37 cellular contexts compared by ENCODE assay signal in the genomic region with DNA sequence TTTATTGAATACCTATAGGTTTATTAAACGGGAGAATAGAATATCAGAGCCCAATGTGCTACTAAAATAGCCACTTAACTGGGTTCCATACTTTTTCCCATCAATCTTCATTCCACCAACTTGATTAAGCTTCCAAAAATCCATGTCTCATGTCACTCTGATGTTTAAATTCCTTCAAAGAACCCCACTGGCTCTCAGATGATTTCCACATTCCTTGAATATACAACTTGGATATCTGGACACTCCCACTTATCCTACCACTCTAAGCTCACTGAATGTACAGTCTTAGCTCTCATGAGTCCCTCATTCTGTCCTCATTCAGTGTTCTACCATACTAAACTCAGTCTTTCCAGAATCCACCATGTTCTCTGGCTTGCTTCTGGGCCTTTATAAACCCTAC. TPM values are rescaled to one million over a fixed set of nuclear protein-coding genes. Genes with fewer than 3 reads are reported as not detected.
"Had no signal": no experiment of that assay in that cellular context is flagged by ENCODE, and none has a peak within 500 bp of the region (broad histone marks: within the 10 kb centered on the region; RNA-seq: fewer than 3 reads in every experiment).

No MANE protein-coding gene starts in this region.

- H3K27me3 ChIP-seq: brain microvascular endothelial cell had no signal

- H3K36me3 Mint-ChIP-seq: activated CD4-positive, alpha-beta memory T cell treated with anti-CD3 and anti-CD28 coated beads for 36 hours; activated CD8-positive, alpha-beta memory T cell treated with anti-CD3 and anti-CD28 coated beads, Interleukin-2, amount 10 ng/mL, durations not matched to agents 7 days and 5 days; activated naive CD4-positive, alpha-beta T cell treated with anti-CD3 and anti-CD28 coated beads, Interleukin-2, amount 10 ng/mL, durations not matched to agents 7 days and 5 days; activated naive CD8-positive, alpha-beta T cell had no signal

- H3K27ac ChIP-seq: brain microvascular endothelial cell, PC-9, RWPE1, VCaP had no signal

- H3K9me3 Mint-ChIP-seq: activated B cell treated with CpG ODN at 0.5 μM for 24 hours; activated CD4-positive, alpha-beta memory T cell treated with anti-CD3 and anti-CD28 coated beads for 36 hours; activated naive CD4-positive, alpha-beta T cell treated with anti-CD3 and anti-CD28 coated beads, Interleukin-2, amount 10 ng/mL, durations not matched to agents 7 days and 5 days had no signal

- ATAC-seq: activated CD8-positive, alpha-beta memory T cell treated with anti-CD3 and anti-CD28 coated beads, Interleukin-2, amount 10 ng/mL, durations not matched to agents 7 days and 5 days; activated naive CD8-positive, alpha-beta T cell treated with anti-CD3 and anti-CD28 coated beads, Interleukin-2, amount 50 U/mL, for 24 hours had no signal

- H2AFZ ChIP-seq: PC-9 had no signal

- H3K4me1 Mint-ChIP-seq: activated B cell treated with CpG ODN at 0.5 μM for 24 hours; activated CD8-positive, alpha-beta memory T cell treated with anti-CD3 and anti-CD28 coated beads, Interleukin-2, amount 10 ng/mL, durations not matched to agents 7 days and 5 days; activated naive CD4-positive, alpha-beta T cell treated with anti-CD3 and anti-CD28 coated beads, Interleukin-2, amount 10 ng/mL, durations not matched to agents 7 days and 5 days; activated naive CD8-positive, alpha-beta T cell treated with anti-CD3 and anti-CD28 coated beads, Interleukin-2, amount 50 U/mL, for 24 hours had no signal

- FAIRE-seq: RCC 7860 had no signal

- H3K27me3 Mint-ChIP-seq: activated B cell treated with CpG ODN at 0.5 μM for 24 hours; activated CD4-positive, alpha-beta memory T cell treated with anti-CD3 and anti-CD28 coated beads for 36 hours; activated CD8-positive, alpha-beta memory T cell treated with anti-CD3 and anti-CD28 coated beads, Interleukin-2, amount 10 ng/mL, durations not matched to agents 7 days and 5 days; activated naive CD4-positive, alpha-beta T cell treated with anti-CD3 and anti-CD28 coated beads, Interleukin-2, amount 10 ng/mL, durations not matched to agents 7 days and 5 days; activated naive CD8-positive, alpha-beta T cell; activated naive CD8-positive, alpha-beta T cell treated with anti-CD3 and anti-CD28 coated beads, Interleukin-2, amount 50 U/mL, for 24 hours had no signal

- H3K27ac Mint-ChIP-seq: activated B cell treated with CpG ODN at 0.5 μM for 24 hours; activated CD4-positive, alpha-beta memory T cell treated with anti-CD3 and anti-CD28 coated beads for 36 hours; activated CD8-positive, alpha-beta memory T cell treated with anti-CD3 and anti-CD28 coated beads, Interleukin-2, amount 10 ng/mL, durations not matched to agents 7 days and 5 days; activated naive CD4-positive, alpha-beta T cell treated with anti-CD3 and anti-CD28 coated beads, Interleukin-2, amount 10 ng/mL, durations not matched to agents 7 days and 5 days; activated naive CD8-positive, alpha-beta T cell; activated naive CD8-positive, alpha-beta T cell treated with anti-CD3 and anti-CD28 coated beads, Interleukin-2, amount 50 U/mL, for 24 hours had no signal

- H3K36me3 ChIP-seq: brain microvascular endothelial cell had no signal

- DNase-seq: activated B cell treated with CpG ODN at 0.5 μM for 24 hours; activated CD4-positive, alpha-beta memory T cell treated with anti-CD3 and anti-CD28 coated beads for 36 hours; activated CD4-positive, alpha-beta T cell treated with anti-CD3 and anti-CD28 coated beads for 4 hours; activated CD4-positive, alpha-beta T cell treated with anti-CD3 and anti-CD28 coated beads, Interleukin-2, amount 50 U/mL, for 1 hour; activated CD4-positive, CD25-positive, alpha-beta regulatory T cell treated with anti-CD3 and anti-CD28 coated beads, Interleukin-2, amount 50 U/mL, for 72 hours; activated CD8-positive, alpha-beta memory T cell treated with anti-CD3 and anti-CD28 coated beads, Interleukin-2, amount 10 ng/mL, durations not matched to agents 7 days and 5 days; activated CD8-positive, alpha-beta memory T cell treated with anti-CD3 and anti-CD28 coated beads, Interleukin-2, amount 50 U/mL, for 48 hours; activated effector memory CD4-positive, alpha-beta T cell treated with Interleukin-2 at 50 U/mL for 16 hours; activated naive CD4-positive, alpha-beta T cell treated with anti-CD3 and anti-CD28 coated beads, Interleukin-2, amount 10 ng/mL, durations not matched to agents 7 days and 5 days; activated naive CD8-positive, alpha-beta T cell treated with anti-CD3 and anti-CD28 coated beads, Interleukin-2, amount 50 U/mL, for 24 hours; activated T-cell treated with anti-CD3 and anti-CD28 coated beads, Interleukin-2, amount 50 U/mL, for 48 hours; anterior cingulate cortex; brain microvascular endothelial cell; central memory CD4-positive, alpha-beta T cell; Karpas-422; NCI-H1048; NCI-H1105 treated with DMSO at 0.1 percent for 48 hours; NCI-H1436; NCI-H1694; NCI-H1930; NCI-H2081 treated with DMSO at 0.1 percent for 48 hours; NCI-H345; NCI-H526; NCI-H748 treated with DMSO at 0.1 percent for 48 hours; NK-92 treated with Interleukin-12 subunit alpha and Interleukin-12 subunit beta, amount 100 ng/mL, for 24 hours; PC-9; Right ventricle myocardium superior; SW 1271; T-helper 1 cell; T-helper 2 cell; T-helper 9 cell had no signal

- H3K4me3 Mint-ChIP-seq: activated B cell treated with CpG ODN at 0.5 μM for 24 hours; activated CD4-positive, alpha-beta memory T cell treated with anti-CD3 and anti-CD28 coated beads for 36 hours; activated CD8-positive, alpha-beta memory T cell treated with anti-CD3 and anti-CD28 coated beads, Interleukin-2, amount 10 ng/mL, durations not matched to agents 7 days and 5 days; activated naive CD4-positive, alpha-beta T cell treated with anti-CD3 and anti-CD28 coated beads, Interleukin-2, amount 10 ng/mL, durations not matched to agents 7 days and 5 days; activated naive CD8-positive, alpha-beta T cell; activated naive CD8-positive, alpha-beta T cell treated with anti-CD3 and anti-CD28 coated beads, Interleukin-2, amount 50 U/mL, for 24 hours had no signal

- H3K4me3 ChIP-seq: PC-9 had no signal

- H3K4me2 ChIP-seq: PC-9 had no signal

RNA-seq across cellular contexts. Expression of gene COL11A1, which starts 21.1 kb away (rescaled TPM):
- total RNA-seq: activated B cell treated with CpG ODN at 0.5 μM for 24 hours; activated CD4-positive, alpha-beta memory T cell treated with anti-CD3 and anti-CD28 coated beads for 36 hours; activated CD8-positive, alpha-beta memory T cell treated with anti-CD3 and anti-CD28 coated beads, Interleukin-2, amount 10 ng/mL, durations not matched to agents 7 days and 5 days; MCF 10A; NCI-H460; PC-9; Right ventricle myocardium superior had no signal
